Comparison of ENCODE assay signal across 17 cellular contexts in genomic region chr2:231877533-231878456, GRCh38. TPM values are rescaled to one million over a fixed set of nuclear protein-coding genes. Genes with fewer than 3 reads are reported as not detected.
DNase-seq lines count a peak whose midpoint lies in the region; ATAC-seq and TF ChIP-seq lines count a peak whose summit lies in the region.
"Had no signal": no experiment of that assay in that cellular context is flagged by ENCODE, and none has a peak within 500 bp of the region (broad histone marks: within the 10 kb centered on the region; RNA-seq: fewer than 3 reads in every experiment).

No MANE protein-coding gene starts in this region.

- WGBS in body of pancreas, 2 donors, result 55 to 75% methylated on average over 6 to 15 of the region's 15 CpGs
- 72 to 76% methylated on average over 15 of the region's 15 CpGs for WGBS in lower leg skin, 2 donors

- H3K27ac ChIP-seq in body of pancreas, result peak overlapping the region in 2 of 4 donors; percentile 59 to 62
- H3K27ac ChIP-seq: KMS-11, WERI-Rb-1 had no signal

- TF ChIP-seq POLR2A in body of pancreas (IDR thresholded peaks at IDR 0.05), result no peak
- TF ChIP-seq POLR2A in lower leg skin (IDR thresholded peaks at IDR 0.05), result no peak

- TF ChIP-seq CTCF in body of pancreas (IDR thresholded peaks at IDR 0.05) (no peak), lower leg skin (IDR thresholded peaks at IDR 0.05) (no peak)

- DNase-seq in COLO668 (lab: John Stamatoyannopoulos, UW; ENCODE audit: unreplicated experiment) (peak; percentile 69), M059J (ENCODE audit: low read depth) (peak; percentile 70), body of pancreas (peak; percentile 51 to 62 (median 56)), lower leg skin (ENCODE audit: low spot score in 2 of 2) (peak; percentile 24 to 82), DMS153 (lab: John Stamatoyannopoulos, UW) (no peak)
- DNase-seq: activated T-cell treated with anti-CD3 and anti-CD28 coated beads for 4 hours; effector memory CD4-positive, alpha-beta T cell; glutamatergic neuron; left ventricle myocardium superior; NCI-H2171; occipital lobe; stimulated activated CD4-positive, alpha-beta T cell treated with anti-CD3 and anti-CD28 coated beads, Interleukin-1b, Interleukin-23, amount 100 ng/mL, for 48 hours; WERI-Rb-1 had no signal

- intact Hi-C loops in body of pancreas (cut with DNase I), result no loop called here
- intact Hi-C loops in lower leg skin (cut with DNase I; ENCODE audit: low total_unique reads), result no loop called here

- H3K4me1 ChIP-seq in body of pancreas, result no peaks in the 10 kb centered on the region

- ATAC-seq in body of pancreas (peak; percentile 78), GM18517 (IDR thresholded peaks at IDR 0.05; ENCODE audit: unreplicated experiment) (no peak), GM21825 (IDR thresholded peaks at IDR 0.05; ENCODE audit: unreplicated experiment) (no peak), GM19035 (IDR thresholded peaks at IDR 0.05; ENCODE audit: unreplicated experiment) (no peak)
- ATAC-seq: left ventricle myocardium superior had no signal

- H3K4me3 ChIP-seq in body of pancreas (no peak overlapping the region), lower leg skin (ENCODE audit: low read depth, poor library complexity, severe bottlenecking) (no peak overlapping the region)

- H3K27me3 ChIP-seq in body of pancreas, result no peaks in the 10 kb centered on the region

- H3K36me3 ChIP-seq in body of pancreas (replicated peaks in 1 of 2; ENCODE audit: insufficient read depth in 1 of 2, low read depth in 2 of 2), result no peaks in the 10 kb centered on the region
- H3K36me3 ChIP-seq: WERI-Rb-1 had no signal

- H3K9me3 ChIP-seq in body of pancreas, result no peaks in the 10 kb centered on the region

RNA-seq across cellular contexts. Expression of gene NPPC, which starts 48.4 kb away (rescaled TPM):
- total RNA-seq in M059J (2014; rRNA removed; shearing (Covaris generic)), result not detected in 2 replicates
- total RNA-seq in body of pancreas, result 1 to 10 TPM in 1 of 2 donors, not detected in 1; 1.3 TPM
- not detected for total RNA-seq in lower leg skin
- total RNA-seq: occipital lobe had no signal
